8 cellular contexts compared by ENCODE assay signal in genomic region chr9:111895996-111896941, GRCh38. TPM values are rescaled to one million over a fixed set of nuclear protein-coding genes. Genes with fewer than 3 reads are reported as not detected.
DNase-seq lines count a peak whose midpoint lies in the region; ATAC-seq and TF ChIP-seq lines count a peak whose summit lies in the region.

Gene UGCG (plus strand): TSS chr9:111896814. CDS start chr9:111897216, 402 bp downstream.

- H4K20me1 ChIP-seq in Karpas-422 (ENCODE audit: insufficient read depth, low read depth, low read length) = peaks cover 15% of the 10 kb centered on the region
- no peaks in the 10 kb centered on the region for H4K20me1 ChIP-seq in neural cell (ENCODE audit: insufficient read depth)

- peak within 1 kb of the TSS; percentile 80 for H3K4me2 ChIP-seq in Karpas-422 (ENCODE audit: low read depth, low read length, poor library complexity, severe bottlenecking)
- H3K4me2 ChIP-seq in neural cell (ENCODE audit: low read length) = peak within 1 kb of the TSS; percentile 74

- H3K27me3 Mint-ChIP-seq in stimulated activated naive CD8-positive, alpha-beta T cell treated with anti-CD3 and anti-CD28 coated beads, Interleukin-15, amount 100 ng/mL, for 72 hours = no peaks in the 10 kb centered on the region

- H2AFZ ChIP-seq in Karpas-422 (ENCODE audit: low read length) = peak within 1 kb of the TSS; percentile 81
- H2AFZ ChIP-seq in neural cell (ENCODE audit: low read depth, low read length) = peak within 1 kb of the TSS; percentile 75

- TF ChIP-seq CTCF in RWPE2 (IDR thresholded peaks at IDR 0.05; ENCODE audit: poor library complexity, severe bottlenecking) (no peak), fibroblast of pulmonary artery (IDR thresholded peaks at IDR 0.05; ENCODE audit: low read length, missing control alignments) (no peak), neural cell (IDR thresholded peaks at IDR 0.05; ENCODE audit: poor library complexity, severe bottlenecking) (no peak)

- H3K9me3 ChIP-seq in Karpas-422 (ENCODE audit: low read length) = no peaks in the 10 kb centered on the region
- no peaks in the 10 kb centered on the region for H3K9me3 ChIP-seq in RWPE2 (ENCODE audit: severe bottlenecking)
- H3K9me3 ChIP-seq in neural cell (ENCODE audit: low read length) = no peaks in the 10 kb centered on the region

- H3K4me1 Mint-ChIP-seq in stimulated activated naive CD8-positive, alpha-beta T cell treated with anti-CD3 and anti-CD28 coated beads, Interleukin-15, amount 100 ng/mL, for 72 hours = peaks cover 15% of the 10 kb centered on the region

- H3K4me1 ChIP-seq in Karpas-422 (ENCODE audit: low read length) (peaks cover 27% of the 10 kb centered on the region), RWPE2 (ENCODE audit: insufficient read depth, poor library complexity, severe bottlenecking) (peaks cover 30% of the 10 kb centered on the region)

- H3K9me2 ChIP-seq in Karpas-422 (replicated peaks; ENCODE audit: insufficient read depth, low read length) = no peaks in the 10 kb centered on the region
- no peaks in the 10 kb centered on the region for H3K9me2 ChIP-seq in neural cell (ENCODE audit: insufficient read depth, low read length)

- H3K27ac ChIP-seq in Karpas-422 (ENCODE audit: low read length) (no peak within 1 kb of the TSS), RWPE2 (ENCODE audit: poor library complexity, severe bottlenecking) (peak within 1 kb of the TSS; percentile 89), neural cell (ENCODE audit: low read length) (peak within 1 kb of the TSS; percentile 88)

- TF ChIP-seq EP300 in neural cell (conservative IDR thresholded peaks at IDR 0.05; ENCODE audit: poor library complexity, severe bottlenecking) = no peak

- H3K36me3 ChIP-seq in Karpas-422 (ENCODE audit: insufficient read depth, low read length) (no peaks in the 10 kb centered on the region), RWPE2 (ENCODE audit: low read depth) (peaks cover 9% of the 10 kb centered on the region; the same call in 1 of the 2 replicates), neural cell (ENCODE audit: insufficient read depth, low read length) (no peaks in the 10 kb centered on the region)

- H3K27me3 ChIP-seq in Karpas-422 (ENCODE audit: low read length) (no peaks in the 10 kb centered on the region), RWPE2 (ENCODE audit: insufficient read depth, poor library complexity, severe bottlenecking) (no peaks in the 10 kb centered on the region), neural cell (ENCODE audit: insufficient read depth, low read depth, low read length) (no peaks in the 10 kb centered on the region)

- ATAC-seq in GM21737 (IDR thresholded peaks at IDR 0.05; ENCODE audit: unreplicated experiment) (peak; percentile 82), RWPE2 (ENCODE audit: low read depth) (peak; percentile 83)
- peak; percentile 95 for ATAC-seq in stimulated activated naive CD8-positive, alpha-beta T cell treated with anti-CD3 and anti-CD28 coated beads, Interleukin-15, amount 100 ng/mL, for 72 hours

- H3K79me2 ChIP-seq in Karpas-422 (ENCODE audit: low read length) = peaks cover 32% of the 10 kb centered on the region
- H3K79me2 ChIP-seq in neural cell (replicated peaks; ENCODE audit: insufficient read depth, low read length) = peaks cover 35% of the 10 kb centered on the region

- H3F3A ChIP-seq in neural cell (ENCODE audit: insufficient read depth, low read length, poor library complexity, severe bottlenecking) = peaks cover 9% of the 10 kb centered on the region

- DNase-seq in DMS79 treated with DMSO at 0.1 percent for 48 hours (lab: John Stamatoyannopoulos, UW) (peak; percentile 80), Karpas-422 (peak; percentile 94), RWPE2 (ENCODE audit: low spot score) (peak; percentile 79), fibroblast of pulmonary artery (ENCODE audit: low read depth) (peak; percentile 91)
- peak; percentile 85 for DNase-seq in activated effector memory CD4-positive, alpha-beta T cell treated with Interleukin-2 at 50 U/mL for 16 hours
- DNase-seq in stimulated activated naive CD8-positive, alpha-beta T cell treated with anti-CD3 and anti-CD28 coated beads, Interleukin-15, amount 100 ng/mL, for 72 hours = peak; percentile 87 to 93

- H3K9ac ChIP-seq in Karpas-422 (ENCODE audit: low read length) = peak within 1 kb of the TSS; percentile 78
- H3K9ac ChIP-seq in neural cell (ENCODE audit: low read length) = peak within 1 kb of the TSS; percentile 89

- TF ChIP-seq RAD21 in neural cell (conservative IDR thresholded peaks at IDR 0.05) = peak; percentile 41

- H3K4me3 ChIP-seq in Karpas-422 (ENCODE audit: low read length) = peak within 1 kb of the TSS; percentile 94
- H3K4me3 ChIP-seq in RWPE2 (ENCODE audit: severe bottlenecking) = peak within 1 kb of the TSS; percentile 57
- peak within 1 kb of the TSS; percentile 93 for H3K4me3 ChIP-seq in fibroblast of pulmonary artery (replicated peaks; ENCODE audit: low read depth, low read length)
- peak within 1 kb of the TSS; percentile 93 for H3K4me3 ChIP-seq in neural cell (ENCODE audit: low read length)

- peak within 1 kb of the TSS; percentile 91 to 99 for H3K4me3 Mint-ChIP-seq in stimulated activated naive CD8-positive, alpha-beta T cell treated with anti-CD3 and anti-CD28 coated beads, Interleukin-15, amount 100 ng/mL, for 72 hours

- no peaks in the 10 kb centered on the region for H3K9me3 Mint-ChIP-seq in stimulated activated naive CD8-positive, alpha-beta T cell treated with anti-CD3 and anti-CD28 coated beads, Interleukin-15, amount 100 ng/mL, for 72 hours

- H3K27ac Mint-ChIP-seq in stimulated activated naive CD8-positive, alpha-beta T cell treated with anti-CD3 and anti-CD28 coated beads, Interleukin-15, amount 100 ng/mL, for 72 hours = peak within 1 kb of the TSS; percentile 71 to 92

TF ChIP-seq in neural cell, 6 proteins besides CTCF, POLR2A, EP300 and RAD21:
- peak; percentile 43 for TF ChIP-seq MXI1 (conservative IDR thresholded peaks at IDR 0.05; ENCODE audit: poor library complexity, severe bottlenecking)
- no peak for TF ChIP-seq EZH2 (IDR thresholded peaks at IDR 0.05; ENCODE audit: borderline replicate concordance, insufficient read depth, low read length, poor library complexity, severe bottlenecking)
- no peak for TF ChIP-seq REST (IDR thresholded peaks at IDR 0.05; ENCODE audit: borderline replicate concordance)
- peak; percentile 50 for TF ChIP-seq SMC3 (conservative IDR thresholded peaks at IDR 0.05; ENCODE audit: poor library complexity)
- peak; percentile 81 for TF ChIP-seq POLR2AphosphoS5 (IDR thresholded peaks at IDR 0.05)
- peak; percentile 70 for TF ChIP-seq TAF1 (IDR thresholded peaks at IDR 0.05; ENCODE audit: low read depth)

RNA-seq across cellular contexts. Expression of gene UGCG, which starts in this region (rescaled TPM):
- total RNA-seq in Karpas-422 (2014; rRNA removed; shearing (Covaris generic); ENCODE audit: low replicate concordance) = 15.0 and 24.2 TPM in 2 replicates
- polyA plus RNA-seq in neural cell = 83.2 and 93.6 TPM in 2 replicates
- 102 and 105 TPM in 2 replicates for polyA minus RNA-seq in neural cell
